Comparison of ENCODE assay signal across 24 cellular contexts in genomic region chr7:92777993-92778392, GRCh38. TPM values are rescaled to one million over a fixed set of nuclear protein-coding genes. Genes with fewer than 3 reads are reported as not detected.
DNase-seq lines count a peak whose midpoint lies in the region; ATAC-seq, FAIRE-seq and TF ChIP-seq lines count a peak whose summit lies in the region.
"Had no signal": no experiment of that assay in that cellular context is flagged by ENCODE, and none has a peak within 500 bp of the region (broad histone marks: within the 10 kb centered on the region; RNA-seq: fewer than 3 reads in every experiment).

No MANE protein-coding gene starts in this region.

- CTCF ChIA-PET in A549 (lab: Yijun Ruan, JAX): interaction anchor here (1.5 to 1.6 kb wide), 2 partner anchors 11 to 55 kb away, joined by 6 read pairs; no protein-coding TSS in a partner anchor
- CTCF ChIA-PET in endothelial cell of umbilical vein (lab: Charles Lee): interaction anchor here (1.4 kb wide), 1 partner anchor 11 kb away, joined by 3 read pairs; no protein-coding TSS in a partner anchor

- peaks cover 13% of the 10 kb centered on the region; the same call in 1 of the 2 replicates for H3K36me3 ChIP-seq in MM.1S (replicated peaks; ENCODE audit: insufficient read depth, low read length)
- H3K36me3 ChIP-seq in endothelial cell of umbilical vein (ENCODE audit: control insufficient read depth in 2 of 2, extremely low read depth in 1 of 2, insufficient read depth in 2 of 2, low read length in 2 of 2): no peaks in the 10 kb centered on the region

- no peak for TF ChIP-seq CTCF in A549 (IDR thresholded peaks at IDR 0.05)
- TF ChIP-seq CTCF in MM.1S (IDR thresholded peaks at IDR 0.05; ENCODE audit: low read length): no peak
- no peak for TF ChIP-seq CTCF in endothelial cell of umbilical vein (IDR thresholded peaks at IDR 0.05; ENCODE audit: extremely low read depth in 1 of 2, insufficient read depth in 1 of 2, low read depth in 1 of 2, low read length in 2 of 2)

- H2AFZ ChIP-seq in MM.1S (ENCODE audit: low read length) (no peak overlapping the region), endothelial cell of umbilical vein (ENCODE audit: low read depth, low read length) (no peak overlapping the region)

- H3K9ac ChIP-seq in MM.1S (ENCODE audit: low read length): no peak overlapping the region
- H3K9ac ChIP-seq in endothelial cell of umbilical vein (replicated peaks; ENCODE audit: extremely low read depth, insufficient read depth, low read length): no peak overlapping the region

- POLR2A ChIA-PET in A549 (lab: Yijun Ruan, JAX): no interaction called here
- POLR2A ChIA-PET in endothelial cell of umbilical vein (lab: Charles Lee): no interaction called here

- peaks cover 83% of the 10 kb centered on the region for H3K79me2 ChIP-seq in MM.1S (ENCODE audit: low read length)
- H3K79me2 ChIP-seq in endothelial cell of umbilical vein (ENCODE audit: control insufficient read depth, insufficient read depth, low read length): peaks cover 7% of the 10 kb centered on the region

- H3K4me2 ChIP-seq in A549: no peak overlapping the region
- H3K4me2 ChIP-seq in MM.1S (ENCODE audit: low read depth, low read length): peak overlapping the region; percentile 45; the same call in 1 of the 2 replicates
- H3K4me2 ChIP-seq in endothelial cell of umbilical vein (ENCODE audit: insufficient read depth, low read length): no peak overlapping the region

- DNase-seq in A549 (ENCODE audit: low read depth in 1 of 2, low spot score in 1 of 2): no peak
- no peak for DNase-seq in MM.1S
- DNase-seq in endothelial cell of umbilical vein (ENCODE audit: low read depth, low spot score): no peak
- DNase-seq in epidermal melanocyte (ENCODE audit: insufficient read length, low spot score): no peak
- DNase-seq: C1 segment of cervical spinal cord; CD4-positive, alpha-beta memory T cell; COR-L47; DMS53; IMR-90; KG1; NCI-H1092; NCI-H1436; NCI-H187; NCI-H2081 treated with DMSO at 0.1 percent for 48 hours; NCI-H2171 treated with DMSO at 0.1 percent for 48 hours; NCI-H524 treated with DMSO at 0.1 percent for 48 hours; NCI-H774; NK-92 treated with Interleukin-12 subunit alpha and Interleukin-12 subunit beta, amount 100 ng/mL, for 24 hours; Right ventricle myocardium superior; RPMI8226 had no signal

- no peaks in the 10 kb centered on the region for H3K9me2 ChIP-seq in MM.1S (replicated peaks; ENCODE audit: insufficient read depth, low read length)

- H3K4me3 ChIP-seq in A549 (no peak overlapping the region), MM.1S (ENCODE audit: low read length) (no peak overlapping the region), endothelial cell of umbilical vein (replicated peaks in 1 of 3; ENCODE audit: insufficient read depth in 1 of 3, low read depth in 1 of 3, low read length in 3 of 3) (no peak overlapping the region)

- 91% methylated on average over 1 of the region's 1 CpG for WGBS in A549 (ENCODE audit: missing lambda C conversion rate)

- peaks cover 68% of the 10 kb centered on the region for H3K4me1 ChIP-seq in A549
- H3K4me1 ChIP-seq in MM.1S (ENCODE audit: low read length): peaks cover 41% of the 10 kb centered on the region
- peaks cover 20% of the 10 kb centered on the region for H3K4me1 ChIP-seq in endothelial cell of umbilical vein (ENCODE audit: control insufficient read depth, extremely low read depth, insufficient read depth, low read length)

- FAIRE-seq in A549 (lab: Jason Lieb, UNC) (no peak), endothelial cell of umbilical vein (lab: Jason Lieb, UNC) (peak; percentile 43)

- H3F3A ChIP-seq in MM.1S (ENCODE audit: insufficient read depth, low read length): peaks cover 14% of the 10 kb centered on the region

- H3K27me3 ChIP-seq in MM.1S (replicated peaks; ENCODE audit: insufficient read depth, low read length) (no peaks in the 10 kb centered on the region), endothelial cell of umbilical vein (ENCODE audit: control insufficient read depth in 2 of 2, insufficient read depth in 2 of 2, low read length in 2 of 2) (no peaks in the 10 kb centered on the region)

- no peak for ATAC-seq in A549
- no peak for ATAC-seq in SK-N-SH treated with all-trans-retinoic acid at 6 μM for 48 hours
- no peak for ATAC-seq in GM21423 (IDR thresholded peaks at IDR 0.05; ENCODE audit: unreplicated experiment)
- no peak for ATAC-seq in esophagus mucosa
- ATAC-seq: HCT116 had no signal

- intact Hi-C loops in endothelial cell of umbilical vein (cut with micrococcal nuclease): no loop called here

- H4K20me1 ChIP-seq in MM.1S (ENCODE audit: insufficient read depth, low read length) (no peaks in the 10 kb centered on the region), endothelial cell of umbilical vein (replicated peaks; ENCODE audit: control insufficient read depth, extremely low read depth, insufficient read depth, low read length) (no peaks in the 10 kb centered on the region)

- H3K27ac ChIP-seq in A549: peak overlapping the region; percentile 4 to 38; a peak in 2 of 6 replicates
- H3K27ac ChIP-seq in MM.1S (ENCODE audit: low read length): no peak overlapping the region
- no peak overlapping the region for H3K27ac ChIP-seq in endothelial cell of umbilical vein (ENCODE audit: insufficient read depth, low read depth, low read length)

- no peak for TF ChIP-seq POLR2A in A549 (IDR thresholded peaks at IDR 0.05; ENCODE audit: low read length)
- TF ChIP-seq POLR2A in endothelial cell of umbilical vein (IDR thresholded peaks at IDR 0.05; ENCODE audit: low read depth, low read length): no peak

- peaks cover 8% of the 10 kb centered on the region; the same call in 2 of the 3 replicates for H3K9me3 ChIP-seq in A549
- no peaks in the 10 kb centered on the region for H3K9me3 ChIP-seq in MM.1S (replicated peaks; ENCODE audit: insufficient read depth, low read length)
- H3K9me3 ChIP-seq in endothelial cell of umbilical vein (replicated peaks; ENCODE audit: control insufficient read depth, insufficient read depth, low read length): no peaks in the 10 kb centered on the region

- TF ChIP-seq RAD21 in A549 (conservative IDR thresholded peaks at IDR 0.05 in 1 of 2, IDR thresholded peaks at IDR 0.05 in 1 of 2): no peak

- TF ChIP-seq EP300 in A549 (IDR thresholded peaks at IDR 0.05): no peak

- no peaks in the 10 kb centered on the region for H3K9me1 ChIP-seq in endothelial cell of umbilical vein (replicated peaks; ENCODE audit: control insufficient read depth, extremely low read depth, insufficient read depth, low read length)

- BruUV-seq in endothelial cell of umbilical vein (replicated peaks; lab: Mats Ljungman, UMichigan): no TSS peak

- dilution Hi-C loops in endothelial cell of umbilical vein (cut with MboI; ENCODE audit: extremely low pct_ligation_motif_present, low sequenced_read_pairs): no loop called here

TF ChIP-seq in A549, 52 proteins besides CTCF, POLR2A, EP300 and RAD21:
- no peak for TF ChIP-seq NFE2L2 (conservative IDR thresholded peaks at IDR 0.05; ENCODE audit: low read length)
- no peak for TF ChIP-seq RARB (CRISPR knock-in tag; IDR thresholded peaks at IDR 0.05)
- TF ChIP-seq GATA3 (IDR thresholded peaks at IDR 0.05; ENCODE audit: borderline replicate concordance): no peak
- no peak for TF ChIP-seq CBX8 (IDR thresholded peaks at IDR 0.05)
- TF ChIP-seq ZNF302 (CRISPR knock-in tag; IDR thresholded peaks at IDR 0.05): no peak
- no peak for TF ChIP-seq RFX5 (IDR thresholded peaks at IDR 0.05)
- TF ChIP-seq HOXB13 (CRISPR knock-in tag; IDR thresholded peaks at IDR 0.05; ENCODE audit: low read depth): no peak
- TF ChIP-seq HOXB5 (CRISPR knock-in tag; IDR thresholded peaks at IDR 0.05): no peak
- no peak for TF ChIP-seq KDM5A (IDR thresholded peaks at IDR 0.05)

TF ChIP-seq in endothelial cell of umbilical vein, 7 proteins besides CTCF, POLR2A, EP300 and RAD21:
- TF ChIP-seq POLR2AphosphoS5 (IDR thresholded peaks at IDR 0.05; ENCODE audit: insufficient read depth, low read depth, low read length): no peak
- no peak for TF ChIP-seq MAX (IDR thresholded peaks at IDR 0.05; ENCODE audit: insufficient read depth, insufficient read length)
- no peak for TF ChIP-seq EZH2 (IDR thresholded peaks at IDR 0.05; ENCODE audit: borderline replicate concordance, low read depth, low read length, severe bottlenecking)
- TF ChIP-seq MYC (IDR thresholded peaks at IDR 0.05; ENCODE audit: low read depth, low read length): no peak

RNA-seq across cellular contexts. Expression of gene CDK6, which starts 58.4 kb away (rescaled TPM):
- polyA plus RNA-seq in A549 (2011; rRNA removed): 22.4 and 25.9 TPM in 2 replicates
- polyA plus RNA-seq in A549 (2012; cell fraction: cytosol; rRNA removed): 6.9 and 7.9 TPM in 2 replicates
- polyA plus RNA-seq in A549 (2012; cell fraction: nucleus; rRNA removed): 13.6 and 14.3 TPM in 2 replicates
- 12.9 to 16.1 TPM (median 13.6 TPM) in 3 replicates for polyA plus RNA-seq in A549 (2017; fragmentation: RNase III; extraction: RNeasy Plus Mini Kit Qiagen cat#74134 plus additional on column Dnase treatment)
- 51.8 and 65.6 TPM in 2 replicates for polyA minus RNA-seq in A549 (2011; rRNA and poly(A)+ RNA removed)
- total RNA-seq in endothelial cell of umbilical vein: 28.2 and 28.7 TPM in 2 replicates
- polyA plus RNA-seq in endothelial cell of umbilical vein: 6.0 and 6.7 TPM in 2 replicates
- polyA plus RNA-seq in endothelial cell of umbilical vein (2011; cell fraction: cytosol; rRNA removed): 5.0 and 5.5 TPM in 2 replicates
- 21.9 and 22.8 TPM in 2 replicates for polyA plus RNA-seq in endothelial cell of umbilical vein (2011; cell fraction: nucleus; rRNA removed)
- polyA plus RNA-seq in endothelial cell of umbilical vein (2012): 5.2 and 7.4 TPM in 2 replicates
- polyA minus RNA-seq in endothelial cell of umbilical vein: 37.2 and 55.8 TPM in 2 replicates
- polyA minus RNA-seq in endothelial cell of umbilical vein (2011; cell fraction: cytosol; rRNA and poly(A)+ RNA removed): 90.3 TPM
- 69.8 and 112 TPM in 2 replicates for polyA minus RNA-seq in endothelial cell of umbilical vein (2011; cell fraction: nucleus; rRNA and poly(A)+ RNA removed)
- 26.8 TPM for total RNA-seq in esophagus mucosa

Comparison
In these comparisons a context has a peak if more than half of its experiments do, and no peak if none do; other contexts are left out.
1. H3K27ac ChIP-seq: peak in A549 (2 of 2); none in MM.1S (single experiment) and endothelial cell of umbilical vein (single experiment).